2 cellular contexts compared by ENCODE assay signal in the genomic region with DNA sequence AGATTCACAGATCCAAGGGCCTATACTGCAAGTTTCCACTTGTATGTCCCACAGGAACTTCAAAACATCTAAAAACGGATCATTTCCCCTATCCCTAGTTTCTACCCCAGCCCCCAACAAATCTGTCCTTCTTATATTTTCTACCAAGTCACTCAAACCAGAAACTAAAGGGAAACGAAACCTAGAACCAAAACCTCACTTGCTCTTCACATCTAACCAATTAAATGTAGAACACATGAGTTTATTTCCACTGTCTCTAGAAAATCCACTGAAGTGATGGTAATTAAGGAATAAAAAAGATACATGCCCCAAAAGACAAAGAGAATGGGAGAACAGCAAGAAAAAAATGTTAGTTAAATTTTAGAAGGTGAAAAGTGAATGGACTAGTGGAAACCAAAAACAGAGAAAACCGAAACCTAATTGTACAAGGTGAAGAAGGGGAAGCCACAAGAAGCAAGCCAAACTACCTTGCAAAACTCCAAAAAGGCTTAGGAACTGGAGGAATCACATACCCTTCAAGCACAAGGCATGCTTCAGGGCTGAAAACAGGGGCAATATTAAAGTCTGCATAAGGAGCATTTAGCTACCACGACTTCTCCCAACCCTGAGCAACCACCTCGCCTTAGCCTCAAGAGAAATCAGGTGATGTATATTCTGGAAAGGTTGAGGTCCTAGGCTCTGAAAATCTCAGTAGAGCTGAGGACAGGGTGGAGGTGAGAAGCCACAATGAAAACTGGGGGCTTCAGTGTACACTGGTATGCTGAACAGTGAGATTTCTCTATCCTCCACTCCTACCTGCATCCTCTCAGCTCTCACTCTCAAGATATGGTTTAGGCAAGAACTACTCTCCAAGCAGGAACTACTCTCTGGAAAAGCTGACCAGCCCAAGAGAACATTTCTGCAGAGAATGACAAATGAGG.
TF ChIP-seq lines count a peak whose summit lies in the region.

No MANE protein-coding gene starts in this region.

TF ChIP-seq in GM12878, 131 proteins besides CTCF, POLR2A, EP300 and RAD21 (continued from another document and continues in another):
- TF ChIP-seq, protein P1, sequence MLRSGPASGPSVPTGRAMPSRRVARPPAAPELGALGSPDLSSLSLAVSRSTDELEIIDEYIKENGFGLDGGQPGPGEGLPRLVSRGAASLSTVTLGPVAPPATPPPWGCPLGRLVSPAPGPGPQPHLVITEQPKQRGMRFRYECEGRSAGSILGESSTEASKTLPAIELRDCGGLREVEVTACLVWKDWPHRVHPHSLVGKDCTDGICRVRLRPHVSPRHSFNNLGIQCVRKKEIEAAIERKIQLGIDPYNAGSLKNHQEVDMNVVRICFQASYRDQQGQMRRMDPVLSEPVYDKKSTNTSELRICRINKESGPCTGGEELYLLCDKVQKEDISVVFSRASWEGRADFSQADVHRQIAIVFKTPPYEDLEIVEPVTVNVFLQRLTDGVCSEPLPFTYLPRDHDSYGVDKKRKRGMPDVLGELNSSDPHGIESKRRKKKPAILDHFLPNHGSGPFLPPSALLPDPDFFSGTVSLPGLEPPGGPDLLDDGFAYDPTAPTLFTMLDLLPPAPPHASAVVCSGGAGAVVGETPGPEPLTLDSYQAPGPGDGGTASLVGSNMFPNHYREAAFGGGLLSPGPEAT (IDR thresholded peaks at IDR 0.05; ENCODE audit: low read depth), result peak; percentile 58; the same call in 1 of the 2 replicates
- no peak for TF ChIP-seq IRF4 (IDR thresholded peaks at IDR 0.05; ENCODE audit: low read depth, low read length)
- TF ChIP-seq CBX3 (IDR thresholded peaks at IDR 0.05; ENCODE audit: borderline replicate concordance, low read depth), result no peak
- TF ChIP-seq CREM (IDR thresholded peaks at IDR 0.05; ENCODE audit: low read depth), result no peak
- no peak for TF ChIP-seq ASH2L (IDR thresholded peaks at IDR 0.05; ENCODE audit: borderline replicate concordance, low read depth)
- peak; percentile 56; the same call in 1 of the 2 replicates for TF ChIP-seq DPF2 (IDR thresholded peaks at IDR 0.05)
- TF ChIP-seq KLF5 (IDR thresholded peaks at IDR 0.05; ENCODE audit: partially characterized antibody), result no peak
- TF ChIP-seq NBN (IDR thresholded peaks at IDR 0.05), result 0 out of 2 replicates have a peak, but pooled peaks have one; percentile 37
- TF ChIP-seq CBFB (IDR thresholded peaks at IDR 0.05; ENCODE audit: low read depth), result 0 out of 2 replicates have a peak, but pooled peaks have one; percentile 12
- no peak for TF ChIP-seq BRCA1 (IDR thresholded peaks at IDR 0.05; ENCODE audit: low read depth, low read length)
- TF ChIP-seq, protein P2, sequence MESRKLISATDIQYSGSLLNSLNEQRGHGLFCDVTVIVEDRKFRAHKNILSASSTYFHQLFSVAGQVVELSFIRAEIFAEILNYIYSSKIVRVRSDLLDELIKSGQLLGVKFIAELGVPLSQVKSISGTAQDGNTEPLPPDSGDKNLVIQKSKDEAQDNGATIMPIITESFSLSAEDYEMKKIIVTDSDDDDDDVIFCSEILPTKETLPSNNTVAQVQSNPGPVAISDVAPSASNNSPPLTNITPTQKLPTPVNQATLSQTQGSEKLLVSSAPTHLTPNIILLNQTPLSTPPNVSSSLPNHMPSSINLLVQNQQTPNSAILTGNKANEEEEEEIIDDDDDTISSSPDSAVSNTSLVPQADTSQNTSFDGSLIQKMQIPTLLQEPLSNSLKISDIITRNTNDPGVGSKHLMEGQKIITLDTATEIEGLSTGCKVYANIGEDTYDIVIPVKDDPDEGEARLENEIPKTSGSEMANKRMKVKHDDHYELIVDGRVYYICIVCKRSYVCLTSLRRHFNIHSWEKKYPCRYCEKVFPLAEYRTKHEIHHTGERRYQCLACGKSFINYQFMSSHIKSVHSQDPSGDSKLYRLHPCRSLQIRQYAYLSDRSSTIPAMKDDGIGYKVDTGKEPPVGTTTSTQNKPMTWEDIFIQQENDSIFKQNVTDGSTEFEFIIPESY (IDR thresholded peaks at IDR 0.05), result no peak
- TF ChIP-seq SP1 (IDR thresholded peaks at IDR 0.05; ENCODE audit: low read depth, low read length), result peak; percentile 11
- TF ChIP-seq JUND (IDR thresholded peaks at IDR 0.05; ENCODE audit: low read depth, low read length), result no peak
- no peak for TF ChIP-seq MTA3 (IDR thresholded peaks at IDR 0.05; ENCODE audit: borderline replicate concordance, low read length)
- TF ChIP-seq ZNF274 (IDR thresholded peaks at IDR 0.05; ENCODE audit: insufficient read depth, insufficient read length), result no peak
- TF ChIP-seq, protein P3, sequence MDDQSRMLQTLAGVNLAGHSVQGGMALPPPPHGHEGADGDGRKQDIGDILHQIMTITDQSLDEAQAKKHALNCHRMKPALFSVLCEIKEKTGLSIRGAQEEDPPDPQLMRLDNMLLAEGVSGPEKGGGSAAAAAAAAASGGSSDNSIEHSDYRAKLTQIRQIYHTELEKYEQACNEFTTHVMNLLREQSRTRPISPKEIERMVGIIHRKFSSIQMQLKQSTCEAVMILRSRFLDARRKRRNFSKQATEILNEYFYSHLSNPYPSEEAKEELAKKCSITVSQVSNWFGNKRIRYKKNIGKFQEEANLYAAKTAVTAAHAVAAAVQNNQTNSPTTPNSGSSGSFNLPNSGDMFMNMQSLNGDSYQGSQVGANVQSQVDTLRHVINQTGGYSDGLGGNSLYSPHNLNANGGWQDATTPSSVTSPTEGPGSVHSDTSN (IDR thresholded peaks at IDR 0.05; ENCODE audit: insufficient replicate concordance, low read depth, low read length), result peak; percentile 9
- TF ChIP-seq RFX5 (IDR thresholded peaks at IDR 0.05; ENCODE audit: low read depth, low read length), result no peak
- peak; percentile 85 for TF ChIP-seq NFIC (IDR thresholded peaks at IDR 0.05; ENCODE audit: low read depth, low read length)
- TF ChIP-seq, protein P4, sequence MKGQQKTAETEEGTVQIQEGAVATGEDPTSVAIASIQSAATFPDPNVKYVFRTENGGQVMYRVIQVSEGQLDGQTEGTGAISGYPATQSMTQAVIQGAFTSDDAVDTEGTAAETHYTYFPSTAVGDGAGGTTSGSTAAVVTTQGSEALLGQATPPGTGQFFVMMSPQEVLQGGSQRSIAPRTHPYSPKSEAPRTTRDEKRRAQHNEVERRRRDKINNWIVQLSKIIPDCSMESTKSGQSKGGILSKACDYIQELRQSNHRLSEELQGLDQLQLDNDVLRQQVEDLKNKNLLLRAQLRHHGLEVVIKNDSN (IDR thresholded peaks at IDR 0.05; ENCODE audit: borderline replicate concordance, extremely low read length, insufficient read depth, low read depth, low read length), result no peak
- no peak for TF ChIP-seq FOXK2 (IDR thresholded peaks at IDR 0.05)
- no peak for TF ChIP-seq SREBF2 (IDR thresholded peaks at IDR 0.05; ENCODE audit: low read length)
- TF ChIP-seq POLR2AphosphoS5 (IDR thresholded peaks at IDR 0.05; ENCODE audit: low read length), result no peak
- TF ChIP-seq SUZ12 (IDR thresholded peaks at IDR 0.05; ENCODE audit: unreplicated experiment), result no peak
- no peak for TF ChIP-seq TCF3 (IDR thresholded peaks at IDR 0.05; ENCODE audit: borderline replicate concordance, insufficient read depth, low read depth, low read length)
- no peak for TF ChIP-seq NFXL1 (IDR thresholded peaks at IDR 0.05; ENCODE audit: borderline replicate concordance)
- TF ChIP-seq MYB (IDR thresholded peaks at IDR 0.05; ENCODE audit: borderline replicate concordance, low read depth, low read length), result no peak
- TF ChIP-seq, protein P5, sequence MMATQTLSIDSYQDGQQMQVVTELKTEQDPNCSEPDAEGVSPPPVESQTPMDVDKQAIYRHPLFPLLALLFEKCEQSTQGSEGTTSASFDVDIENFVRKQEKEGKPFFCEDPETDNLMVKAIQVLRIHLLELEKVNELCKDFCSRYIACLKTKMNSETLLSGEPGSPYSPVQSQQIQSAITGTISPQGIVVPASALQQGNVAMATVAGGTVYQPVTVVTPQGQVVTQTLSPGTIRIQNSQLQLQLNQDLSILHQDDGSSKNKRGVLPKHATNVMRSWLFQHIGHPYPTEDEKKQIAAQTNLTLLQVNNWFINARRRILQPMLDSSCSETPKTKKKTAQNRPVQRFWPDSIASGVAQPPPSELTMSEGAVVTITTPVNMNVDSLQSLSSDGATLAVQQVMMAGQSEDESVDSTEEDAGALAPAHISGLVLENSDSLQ (IDR thresholded peaks at IDR 0.05), result peak; percentile 93

TF ChIP-seq in GM23338, 12 proteins besides CTCF, POLR2A, EP300 and RAD21 (continued from another document):
- TF ChIP-seq, protein P6, sequence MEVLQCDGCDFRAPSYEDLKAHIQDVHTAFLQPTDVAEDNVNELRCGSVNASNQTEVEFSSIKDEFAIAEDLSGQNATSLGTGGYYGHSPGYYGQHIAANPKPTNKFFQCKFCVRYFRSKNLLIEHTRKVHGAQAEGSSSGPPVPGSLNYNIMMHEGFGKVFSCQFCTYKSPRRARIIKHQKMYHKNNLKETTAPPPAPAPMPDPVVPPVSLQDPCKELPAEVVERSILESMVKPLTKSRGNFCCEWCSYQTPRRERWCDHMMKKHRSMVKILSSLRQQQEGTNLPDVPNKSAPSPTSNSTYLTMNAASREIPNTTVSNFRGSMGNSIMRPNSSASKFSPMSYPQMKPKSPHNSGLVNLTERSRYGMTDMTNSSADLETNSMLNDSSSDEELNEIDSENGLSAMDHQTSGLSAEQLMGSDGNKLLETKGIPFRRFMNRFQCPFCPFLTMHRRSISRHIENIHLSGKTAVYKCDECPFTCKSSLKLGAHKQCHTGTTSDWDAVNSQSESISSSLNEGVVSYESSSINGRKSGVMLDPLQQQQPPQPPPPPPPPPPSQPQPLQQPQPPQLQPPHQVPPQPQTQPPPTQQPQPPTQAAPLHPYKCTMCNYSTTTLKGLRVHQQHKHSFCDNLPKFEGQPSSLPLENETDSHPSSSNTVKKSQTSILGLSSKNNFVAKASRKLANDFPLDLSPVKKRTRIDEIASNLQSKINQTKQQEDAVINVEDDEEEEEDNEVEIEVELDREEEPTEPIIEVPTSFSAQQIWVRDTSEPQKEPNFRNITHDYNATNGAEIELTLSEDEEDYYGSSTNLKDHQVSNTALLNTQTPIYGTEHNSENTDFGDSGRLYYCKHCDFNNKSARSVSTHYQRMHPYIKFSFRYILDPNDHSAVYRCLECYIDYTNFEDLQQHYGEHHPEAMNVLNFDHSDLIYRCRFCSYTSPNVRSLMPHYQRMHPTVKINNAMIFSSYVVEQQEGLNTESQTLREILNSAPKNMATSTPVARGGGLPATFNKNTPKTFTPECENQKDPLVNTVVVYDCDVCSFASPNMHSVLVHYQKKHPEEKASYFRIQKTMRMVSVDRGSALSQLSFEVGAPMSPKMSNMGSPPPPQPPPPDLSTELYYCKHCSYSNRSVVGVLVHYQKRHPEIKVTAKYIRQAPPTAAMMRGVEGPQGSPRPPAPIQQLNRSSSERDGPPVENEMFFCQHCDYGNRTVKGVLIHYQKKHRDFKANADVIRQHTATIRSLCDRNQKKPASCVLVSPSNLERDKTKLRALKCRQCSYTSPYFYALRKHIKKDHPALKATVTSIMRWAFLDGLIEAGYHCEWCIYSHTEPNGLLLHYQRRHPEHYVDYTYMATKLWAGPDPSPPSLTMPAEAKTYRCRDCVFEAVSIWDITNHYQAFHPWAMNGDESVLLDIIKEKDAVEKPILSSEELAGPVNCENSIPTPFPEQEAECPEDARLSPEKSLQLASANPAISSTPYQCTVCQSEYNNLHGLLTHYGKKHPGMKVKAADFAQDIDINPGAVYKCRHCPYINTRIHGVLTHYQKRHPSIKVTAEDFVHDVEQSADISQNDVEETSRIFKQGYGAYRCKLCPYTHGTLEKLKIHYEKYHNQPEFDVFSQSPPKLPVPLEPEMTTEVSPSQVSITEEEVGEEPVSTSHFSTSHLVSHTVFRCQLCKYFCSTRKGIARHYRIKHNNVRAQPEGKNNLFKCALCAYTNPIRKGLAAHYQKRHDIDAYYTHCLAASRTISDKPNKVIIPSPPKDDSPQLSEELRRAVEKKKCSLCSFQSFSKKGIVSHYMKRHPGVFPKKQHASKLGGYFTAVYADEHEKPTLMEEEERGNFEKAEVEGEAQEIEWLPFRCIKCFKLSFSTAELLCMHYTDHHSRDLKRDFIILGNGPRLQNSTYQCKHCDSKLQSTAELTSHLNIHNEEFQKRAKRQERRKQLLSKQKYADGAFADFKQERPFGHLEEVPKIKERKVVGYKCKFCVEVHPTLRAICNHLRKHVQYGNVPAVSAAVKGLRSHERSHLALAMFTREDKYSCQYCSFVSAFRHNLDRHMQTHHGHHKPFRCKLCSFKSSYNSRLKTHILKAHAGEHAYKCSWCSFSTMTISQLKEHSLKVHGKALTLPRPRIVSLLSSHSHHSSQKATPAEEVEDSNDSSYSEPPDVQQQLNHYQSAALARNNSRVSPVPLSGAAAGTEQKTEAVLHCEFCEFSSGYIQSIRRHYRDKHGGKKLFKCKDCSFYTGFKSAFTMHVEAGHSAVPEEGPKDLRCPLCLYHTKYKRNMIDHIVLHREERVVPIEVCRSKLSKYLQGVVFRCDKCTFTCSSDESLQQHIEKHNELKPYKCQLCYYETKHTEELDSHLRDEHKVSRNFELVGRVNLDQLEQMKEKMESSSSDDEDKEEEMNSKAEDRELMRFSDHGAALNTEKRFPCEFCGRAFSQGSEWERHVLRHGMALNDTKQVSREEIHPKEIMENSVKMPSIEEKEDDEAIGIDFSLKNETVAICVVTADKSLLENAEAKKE (CRISPR knock-in tag; IDR thresholded peaks at IDR 0.05), result no peak
